In genomic region chr4:75673027-75673958, GRCh38 we compare ENCODE assay signal across 8 cellular contexts. TPM values are rescaled to one million over a fixed set of nuclear protein-coding genes. Genes with fewer than 3 reads are reported as not detected.
DNase-seq lines count a peak whose midpoint lies in the region; ATAC-seq and TF ChIP-seq lines count a peak whose summit lies in the region.

TSS of gene G3BP2 (minus strand) at chr4:75673411. CDS start at chr4:75662025, 11,386 bp downstream.

- H3K9me2 ChIP-seq in PC-9 (ENCODE audit: insufficient read depth), result no peaks in the 10 kb centered on the region

- TF ChIP-seq CTCF in PC-9 (conservative IDR thresholded peaks at IDR 0.05) (no peak), mucosa of descending colon (IDR thresholded peaks at IDR 0.05) (no peak)

- ATAC-seq in GM21619 (IDR thresholded peaks at IDR 0.05; ENCODE audit: unreplicated experiment) (peak; percentile 92), mucosa of descending colon (peak; percentile 96)

- H3K9me3 ChIP-seq in PC-9 (ENCODE audit: insufficient read depth, low read depth) (no peaks in the 10 kb centered on the region), mucosa of descending colon (no peaks in the 10 kb centered on the region)

- H3K36me3 ChIP-seq in PC-9 (ENCODE audit: low read depth) (no peaks in the 10 kb centered on the region), mucosa of descending colon (ENCODE audit: low read depth) (no peaks in the 10 kb centered on the region)

- no peaks in the 10 kb centered on the region for H3K27me3 ChIP-seq in PC-9 (ENCODE audit: insufficient read depth, low read depth)

- peak; percentile 99 for DNase-seq in DMS153 (lab: John Stamatoyannopoulos, UW)
- DNase-seq in Jurkat, Clone E6-1 (ENCODE audit: low read depth, low spot score), result peak; percentile 98
- DNase-seq in PC-9, result peak; percentile 91 to 93
- peak; percentile 96 for DNase-seq in activated T-cell treated with anti-CD3 and anti-CD28 coated beads, Interleukin-2, amount 50 U/mL, for 1 hour
- DNase-seq in epithelial cell of prostate (ENCODE audit: low read depth, low spot score), result peak; percentile 89
- peak; percentile 98 to 100 (median 98) for DNase-seq in mucosa of descending colon
- peak; percentile 96 for DNase-seq in stimulated activated CD8-positive, alpha-beta memory T cell treated with anti-CD3 and anti-CD28 coated beads, Interleukin-4, amount 100 ng/mL, for 24 hours (ENCODE audit: low read depth)

- H3K4me1 ChIP-seq in PC-9 (replicated peaks; ENCODE audit: insufficient read depth), result peaks cover 17% of the 10 kb centered on the region
- H3K4me1 ChIP-seq in mucosa of descending colon (ENCODE audit: low read depth), result peaks cover 24% of the 10 kb centered on the region

- H3K4me2 ChIP-seq in PC-9, result peak within 1 kb of the TSS; percentile 97

- CTCF ChIA-PET in PC-9 (lab: Charles Lee), result no interaction called here

- H4K20me1 ChIP-seq in PC-9 (ENCODE audit: insufficient read depth), result peaks cover 40% of the 10 kb centered on the region

- H3K79me2 ChIP-seq in PC-9 (ENCODE audit: low read depth), result peaks cover 48% of the 10 kb centered on the region

- peak within 1 kb of the TSS; percentile 97 for H3K4me3 ChIP-seq in Jurkat, Clone E6-1 (ENCODE audit: low read length)
- H3K4me3 ChIP-seq in PC-9 (peak within 1 kb of the TSS; percentile 96), mucosa of descending colon (peak within 1 kb of the TSS; percentile 94)

- BruUV-seq in PC-9 (replicated peaks; lab: Mats Ljungman, UMichigan), result no TSS peak

- peaks cover 8% of the 10 kb centered on the region for H3F3A ChIP-seq in PC-9 (ENCODE audit: insufficient read depth, low read depth)

- POLR2A ChIA-PET in PC-9 (lab: Charles Lee; ENCODE audit: unreplicated experiment), result interaction anchor here (0.6 to 0.7 kb wide), 2 partner anchors 51 to 334 kb away, joined by 3 to 6 read pairs; partner anchors contain the start of genes CXCL9 and USO1

- H2AFZ ChIP-seq in PC-9, result peak within 1 kb of the TSS; percentile 83

- intact Hi-C loops in PC-9 (cut with micrococcal nuclease; ENCODE audit: unreplicated experiment) (loop anchor here (1.0 kb wide), 1 partner anchor 51 kb away; the partner anchor contains the start of gene USO1), mucosa of descending colon (cut with DNase I, micrococcal nuclease) (loop anchor here in 1 of 2 donors (5.0 kb wide), 1 partner anchor 49 kb away; the partner anchor contains the start of gene USO1)

- H3K27ac ChIP-seq in PC-9 (peak within 1 kb of the TSS; percentile 84), epithelial cell of prostate (peak within 1 kb of the TSS; percentile 94)

RNA-seq across cellular contexts. Expression of gene G3BP2, which starts in this region (rescaled TPM):
- 101 TPM for polyA plus RNA-seq in Jurkat, Clone E6-1 (2012; ENCODE audit: insufficient read depth, insufficient read length)
- total RNA-seq in PC-9 (2021) (102 and 105 TPM in 2 replicates), mucosa of descending colon (100 to 1,000 TPM; 144 to 149 (median 149) TPM)

Comparison
In these comparisons a context has a peak if more than half of its experiments do, and no peak if none do; other contexts are left out.
1. Peak in every context shown above with its lines: DNase-seq, ATAC-seq, H3K4me3 ChIP-seq and H3K27ac ChIP-seq.